ENCODE assay signal across 8 cellular contexts in the genomic region with DNA sequence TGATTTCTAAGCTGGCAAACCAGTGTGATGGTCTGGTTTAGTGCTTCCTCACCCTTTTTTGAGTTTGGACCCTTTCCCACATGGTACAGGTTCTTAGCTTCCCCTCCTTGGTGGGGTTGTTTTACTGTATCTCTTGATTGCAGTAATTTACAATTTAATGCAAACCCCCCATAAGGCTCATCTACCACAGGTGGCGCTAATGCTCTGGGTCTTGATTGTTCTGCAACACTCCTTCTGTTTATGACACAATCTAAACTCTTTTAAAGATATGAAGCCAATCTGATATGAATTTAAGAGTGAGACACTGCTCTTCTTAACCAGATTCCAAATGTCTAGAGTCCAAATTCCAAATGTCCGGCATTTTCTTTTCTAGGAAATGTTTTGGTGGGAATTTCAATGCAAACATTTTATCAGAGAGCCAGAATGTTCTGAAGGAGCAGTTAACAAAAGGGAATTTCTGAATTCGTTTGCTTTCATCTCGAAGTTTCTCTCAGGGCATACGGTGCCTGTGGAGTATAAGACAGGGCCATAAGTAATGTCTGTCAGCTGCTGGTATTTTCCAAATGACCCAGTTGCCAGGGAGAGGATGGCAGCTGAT.
DNase-seq lines count a peak whose midpoint lies in the region; ATAC-seq lines count a peak whose summit lies in the region.

No MANE protein-coding gene starts in this region.

- no peaks in the 10 kb centered on the region for H3K4me1 ChIP-seq in effector memory CD4-positive, alpha-beta T cell (ENCODE audit: control insufficient read depth, insufficient read depth, low read length, poor library complexity, severe bottlenecking)

- H3K27ac ChIP-seq in effector memory CD4-positive, alpha-beta T cell (ENCODE audit: insufficient read depth, low read length, poor library complexity, severe bottlenecking), result no peak overlapping the region

- ATAC-seq in HG03039 (IDR thresholded peaks at IDR 0.05; ENCODE audit: unreplicated experiment) (no peak), GM21423 (IDR thresholded peaks at IDR 0.05; ENCODE audit: unreplicated experiment) (no peak)

- DNase-seq in DMS 273 treated with DMSO at 0.1 percent for 48 hours (lab: John Stamatoyannopoulos, UW), result peak; percentile 49
- peak; percentile 20 for DNase-seq in HuH-7 (ENCODE audit: low spot score)
- peak; percentile 30 for DNase-seq in T follicular helper cell (ENCODE audit: low read depth)
- peak in 2 of 3 donors; percentile 5 to 22 for DNase-seq in effector memory CD4-positive, alpha-beta T cell
- DNase-seq in pons (ENCODE audit: low spot score), result peak; percentile 54
- DNase-seq in NCI-H128 (lab: John Stamatoyannopoulos, UW; ENCODE audit: unreplicated experiment), result no peak

- no peaks in the 10 kb centered on the region for H3K27me3 ChIP-seq in effector memory CD4-positive, alpha-beta T cell (replicated peaks; ENCODE audit: control insufficient read depth, insufficient read depth, low read length, poor library complexity, severe bottlenecking)

- H3K36me3 ChIP-seq in effector memory CD4-positive, alpha-beta T cell (ENCODE audit: control insufficient read depth, insufficient read depth, low read length), result no peaks in the 10 kb centered on the region

- no peaks in the 10 kb centered on the region for H3K9me3 ChIP-seq in effector memory CD4-positive, alpha-beta T cell (ENCODE audit: control insufficient read depth, low read length)

- no peak overlapping the region for H3K4me3 ChIP-seq in effector memory CD4-positive, alpha-beta T cell (ENCODE audit: insufficient read depth, low read depth, low read length, poor library complexity, severe bottlenecking)
